1 cellular context compared by ENCODE assay signal in genomic region chr1:201422026-201422425, GRCh38.
TF ChIP-seq lines count a peak whose summit lies in the region.

No MANE protein-coding gene starts in this region.

TF ChIP-seq in GM23338, 12 proteins besides CTCF, POLR2A, EP300 and RAD21 (continued from another document):
- TF ChIP-seq, protein P1, sequence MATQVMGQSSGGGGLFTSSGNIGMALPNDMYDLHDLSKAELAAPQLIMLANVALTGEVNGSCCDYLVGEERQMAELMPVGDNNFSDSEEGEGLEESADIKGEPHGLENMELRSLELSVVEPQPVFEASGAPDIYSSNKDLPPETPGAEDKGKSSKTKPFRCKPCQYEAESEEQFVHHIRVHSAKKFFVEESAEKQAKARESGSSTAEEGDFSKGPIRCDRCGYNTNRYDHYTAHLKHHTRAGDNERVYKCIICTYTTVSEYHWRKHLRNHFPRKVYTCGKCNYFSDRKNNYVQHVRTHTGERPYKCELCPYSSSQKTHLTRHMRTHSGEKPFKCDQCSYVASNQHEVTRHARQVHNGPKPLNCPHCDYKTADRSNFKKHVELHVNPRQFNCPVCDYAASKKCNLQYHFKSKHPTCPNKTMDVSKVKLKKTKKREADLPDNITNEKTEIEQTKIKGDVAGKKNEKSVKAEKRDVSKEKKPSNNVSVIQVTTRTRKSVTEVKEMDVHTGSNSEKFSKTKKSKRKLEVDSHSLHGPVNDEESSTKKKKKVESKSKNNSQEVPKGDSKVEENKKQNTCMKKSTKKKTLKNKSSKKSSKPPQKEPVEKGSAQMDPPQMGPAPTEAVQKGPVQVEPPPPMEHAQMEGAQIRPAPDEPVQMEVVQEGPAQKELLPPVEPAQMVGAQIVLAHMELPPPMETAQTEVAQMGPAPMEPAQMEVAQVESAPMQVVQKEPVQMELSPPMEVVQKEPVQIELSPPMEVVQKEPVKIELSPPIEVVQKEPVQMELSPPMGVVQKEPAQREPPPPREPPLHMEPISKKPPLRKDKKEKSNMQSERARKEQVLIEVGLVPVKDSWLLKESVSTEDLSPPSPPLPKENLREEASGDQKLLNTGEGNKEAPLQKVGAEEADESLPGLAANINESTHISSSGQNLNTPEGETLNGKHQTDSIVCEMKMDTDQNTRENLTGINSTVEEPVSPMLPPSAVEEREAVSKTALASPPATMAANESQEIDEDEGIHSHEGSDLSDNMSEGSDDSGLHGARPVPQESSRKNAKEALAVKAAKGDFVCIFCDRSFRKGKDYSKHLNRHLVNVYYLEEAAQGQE (IDR thresholded peaks at IDR 0.05; ENCODE audit: unreplicated experiment): no peak
- TF ChIP-seq JUNB (IDR thresholded peaks at IDR 0.05; ENCODE audit: unreplicated experiment): no peak
- TF ChIP-seq STAT1 (IDR thresholded peaks at IDR 0.05; ENCODE audit: unreplicated experiment): no peak
- TF ChIP-seq EZH2phosphoT487 (IDR thresholded peaks at IDR 0.05; ENCODE audit: unreplicated experiment): no peak
- TF ChIP-seq ETS1 (IDR thresholded peaks at IDR 0.05): no peak
- TF ChIP-seq, protein P2, sequence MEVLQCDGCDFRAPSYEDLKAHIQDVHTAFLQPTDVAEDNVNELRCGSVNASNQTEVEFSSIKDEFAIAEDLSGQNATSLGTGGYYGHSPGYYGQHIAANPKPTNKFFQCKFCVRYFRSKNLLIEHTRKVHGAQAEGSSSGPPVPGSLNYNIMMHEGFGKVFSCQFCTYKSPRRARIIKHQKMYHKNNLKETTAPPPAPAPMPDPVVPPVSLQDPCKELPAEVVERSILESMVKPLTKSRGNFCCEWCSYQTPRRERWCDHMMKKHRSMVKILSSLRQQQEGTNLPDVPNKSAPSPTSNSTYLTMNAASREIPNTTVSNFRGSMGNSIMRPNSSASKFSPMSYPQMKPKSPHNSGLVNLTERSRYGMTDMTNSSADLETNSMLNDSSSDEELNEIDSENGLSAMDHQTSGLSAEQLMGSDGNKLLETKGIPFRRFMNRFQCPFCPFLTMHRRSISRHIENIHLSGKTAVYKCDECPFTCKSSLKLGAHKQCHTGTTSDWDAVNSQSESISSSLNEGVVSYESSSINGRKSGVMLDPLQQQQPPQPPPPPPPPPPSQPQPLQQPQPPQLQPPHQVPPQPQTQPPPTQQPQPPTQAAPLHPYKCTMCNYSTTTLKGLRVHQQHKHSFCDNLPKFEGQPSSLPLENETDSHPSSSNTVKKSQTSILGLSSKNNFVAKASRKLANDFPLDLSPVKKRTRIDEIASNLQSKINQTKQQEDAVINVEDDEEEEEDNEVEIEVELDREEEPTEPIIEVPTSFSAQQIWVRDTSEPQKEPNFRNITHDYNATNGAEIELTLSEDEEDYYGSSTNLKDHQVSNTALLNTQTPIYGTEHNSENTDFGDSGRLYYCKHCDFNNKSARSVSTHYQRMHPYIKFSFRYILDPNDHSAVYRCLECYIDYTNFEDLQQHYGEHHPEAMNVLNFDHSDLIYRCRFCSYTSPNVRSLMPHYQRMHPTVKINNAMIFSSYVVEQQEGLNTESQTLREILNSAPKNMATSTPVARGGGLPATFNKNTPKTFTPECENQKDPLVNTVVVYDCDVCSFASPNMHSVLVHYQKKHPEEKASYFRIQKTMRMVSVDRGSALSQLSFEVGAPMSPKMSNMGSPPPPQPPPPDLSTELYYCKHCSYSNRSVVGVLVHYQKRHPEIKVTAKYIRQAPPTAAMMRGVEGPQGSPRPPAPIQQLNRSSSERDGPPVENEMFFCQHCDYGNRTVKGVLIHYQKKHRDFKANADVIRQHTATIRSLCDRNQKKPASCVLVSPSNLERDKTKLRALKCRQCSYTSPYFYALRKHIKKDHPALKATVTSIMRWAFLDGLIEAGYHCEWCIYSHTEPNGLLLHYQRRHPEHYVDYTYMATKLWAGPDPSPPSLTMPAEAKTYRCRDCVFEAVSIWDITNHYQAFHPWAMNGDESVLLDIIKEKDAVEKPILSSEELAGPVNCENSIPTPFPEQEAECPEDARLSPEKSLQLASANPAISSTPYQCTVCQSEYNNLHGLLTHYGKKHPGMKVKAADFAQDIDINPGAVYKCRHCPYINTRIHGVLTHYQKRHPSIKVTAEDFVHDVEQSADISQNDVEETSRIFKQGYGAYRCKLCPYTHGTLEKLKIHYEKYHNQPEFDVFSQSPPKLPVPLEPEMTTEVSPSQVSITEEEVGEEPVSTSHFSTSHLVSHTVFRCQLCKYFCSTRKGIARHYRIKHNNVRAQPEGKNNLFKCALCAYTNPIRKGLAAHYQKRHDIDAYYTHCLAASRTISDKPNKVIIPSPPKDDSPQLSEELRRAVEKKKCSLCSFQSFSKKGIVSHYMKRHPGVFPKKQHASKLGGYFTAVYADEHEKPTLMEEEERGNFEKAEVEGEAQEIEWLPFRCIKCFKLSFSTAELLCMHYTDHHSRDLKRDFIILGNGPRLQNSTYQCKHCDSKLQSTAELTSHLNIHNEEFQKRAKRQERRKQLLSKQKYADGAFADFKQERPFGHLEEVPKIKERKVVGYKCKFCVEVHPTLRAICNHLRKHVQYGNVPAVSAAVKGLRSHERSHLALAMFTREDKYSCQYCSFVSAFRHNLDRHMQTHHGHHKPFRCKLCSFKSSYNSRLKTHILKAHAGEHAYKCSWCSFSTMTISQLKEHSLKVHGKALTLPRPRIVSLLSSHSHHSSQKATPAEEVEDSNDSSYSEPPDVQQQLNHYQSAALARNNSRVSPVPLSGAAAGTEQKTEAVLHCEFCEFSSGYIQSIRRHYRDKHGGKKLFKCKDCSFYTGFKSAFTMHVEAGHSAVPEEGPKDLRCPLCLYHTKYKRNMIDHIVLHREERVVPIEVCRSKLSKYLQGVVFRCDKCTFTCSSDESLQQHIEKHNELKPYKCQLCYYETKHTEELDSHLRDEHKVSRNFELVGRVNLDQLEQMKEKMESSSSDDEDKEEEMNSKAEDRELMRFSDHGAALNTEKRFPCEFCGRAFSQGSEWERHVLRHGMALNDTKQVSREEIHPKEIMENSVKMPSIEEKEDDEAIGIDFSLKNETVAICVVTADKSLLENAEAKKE (CRISPR knock-in tag; IDR thresholded peaks at IDR 0.05): no peak
- TF ChIP-seq ZNF114 (CRISPR knock-in tag; IDR thresholded peaks at IDR 0.05): no peak
- no peak for TF ChIP-seq CREB1 (CRISPR knock-in tag; IDR thresholded peaks at IDR 0.05; ENCODE audit: low read depth)
- TF ChIP-seq EZH2 (IDR thresholded peaks at IDR 0.05; ENCODE audit: low read depth, unreplicated experiment): no peak
